ENCODE assay signal across 9 cellular contexts in the genomic region with DNA sequence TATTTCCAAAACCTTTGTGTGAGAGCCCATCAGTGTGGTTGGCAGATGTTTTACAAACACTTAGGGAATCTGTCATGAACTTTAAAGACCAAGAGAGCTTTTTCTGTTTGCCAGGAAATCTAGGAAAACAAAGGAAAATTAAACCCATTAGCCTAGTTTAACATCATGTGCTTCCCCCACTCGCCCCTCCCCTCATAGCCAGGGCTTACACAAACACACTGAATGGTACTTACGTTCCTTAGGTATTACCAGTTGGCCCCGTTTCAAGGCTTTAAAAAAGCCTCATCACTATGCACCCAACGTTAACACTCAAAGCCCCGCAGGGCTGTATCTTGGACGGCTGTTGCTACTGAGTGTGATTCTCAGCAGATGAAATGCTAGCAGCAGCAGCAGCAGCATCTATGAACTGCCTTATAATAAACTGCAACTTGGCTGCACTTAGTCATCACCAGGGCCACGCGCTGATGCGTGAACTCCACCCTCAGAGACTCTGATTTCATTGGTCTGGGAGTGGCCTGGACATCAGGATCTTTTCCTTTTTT. TPM values are rescaled to one million over a fixed set of nuclear protein-coding genes. Genes with fewer than 3 reads are reported as not detected.
A peak's percentile ranks its signal among the peaks of the same experiment; 100 is the strongest.
DNase-seq lines count a peak whose midpoint lies in the region; ATAC-seq and TF ChIP-seq lines count a peak whose summit lies in the region.
"Had no signal": no experiment of that assay in that cellular context is flagged by ENCODE, and none has a peak within 500 bp of the region (broad histone marks: within the 10 kb centered on the region; RNA-seq: fewer than 3 reads in every experiment).

No MANE protein-coding gene starts in this region.

- peak overlapping the region; percentile 63 for H3K27ac Mint-ChIP-seq in activated CD8-positive, alpha-beta T cell treated with anti-CD3 and anti-CD28 coated beads, Interleukin-2, amount 10 ng/mL, durations not matched to agents 7 days and 5 days
- H3K27ac Mint-ChIP-seq in immature natural killer cell, result peak overlapping the region in 5 of 6 donors; percentile 34 to 87 (median 82)

- H3K79me2 ChIP-seq in Karpas-422 (ENCODE audit: low read length), result no peaks in the 10 kb centered on the region

- H3K4me3 ChIP-seq in coronary artery (no peak overlapping the region), Karpas-422 (ENCODE audit: low read length) (no peak overlapping the region)
- H3K4me3 ChIP-seq: ascending aorta had no signal

- no peaks in the 10 kb centered on the region for H3K9me2 ChIP-seq in Karpas-422 (replicated peaks; ENCODE audit: insufficient read depth, low read length)

- H4K20me1 ChIP-seq in Karpas-422 (ENCODE audit: insufficient read depth, low read depth, low read length), result no peaks in the 10 kb centered on the region

- POLR2A ChIA-PET in activated CD8-positive, alpha-beta T cell treated with anti-CD3 and anti-CD28 coated beads, Interleukin-2, amount 10 ng/mL, durations not matched to agents 7 days and 5 days (lab: Charles Lee), result interaction anchor here (0.6 to 0.8 kb wide), 3 partner anchors 26 to 147 kb away, joined by 3 to 4 read pairs (median 3); no protein-coding TSS in a partner anchor

- no peaks in the 10 kb centered on the region for H3K9me3 ChIP-seq in Karpas-422 (ENCODE audit: low read length)
- H3K9me3 ChIP-seq: ascending aorta had no signal

- peak overlapping the region; percentile 22 for H3K4me3 Mint-ChIP-seq in activated CD8-positive, alpha-beta T cell treated with anti-CD3 and anti-CD28 coated beads, Interleukin-2, amount 10 ng/mL, durations not matched to agents 7 days and 5 days
- H3K4me3 Mint-ChIP-seq in immature natural killer cell, result peak overlapping the region; percentile 20 to 74 (median 28)

- H3K9me3 Mint-ChIP-seq in activated CD8-positive, alpha-beta T cell treated with anti-CD3 and anti-CD28 coated beads, Interleukin-2, amount 10 ng/mL, durations not matched to agents 7 days and 5 days (ENCODE audit: insufficient read depth), result no peaks in the 10 kb centered on the region
- no peaks in the 10 kb centered on the region for H3K9me3 Mint-ChIP-seq in immature natural killer cell

- DNase-seq in A172 (ENCODE audit: low spot score) (peak; percentile 80), GM04503 (ENCODE audit: low read depth) (peak; percentile 58), NCI-H2081 treated with DMSO at 0.1 percent for 48 hours (lab: John Stamatoyannopoulos, UW) (peak; percentile 93), immature natural killer cell (peak in 1 of 3 donors; percentile 37), coronary artery (ENCODE audit: low spot score) (no peak), NOMO-1 treated with DMSO at 0.1 percent for 48 hours (lab: John Stamatoyannopoulos, UW; ENCODE audit: unreplicated experiment) (no peak), Karpas-422 (no peak)
- DNase-seq in activated CD8-positive, alpha-beta T cell treated with anti-CD3 and anti-CD28 coated beads, Interleukin-2, amount 10 ng/mL, durations not matched to agents 7 days and 5 days, result no peak

- CTCF ChIA-PET in activated CD8-positive, alpha-beta T cell treated with anti-CD3 and anti-CD28 coated beads, Interleukin-2, amount 10 ng/mL, durations not matched to agents 7 days and 5 days (lab: Charles Lee), result interaction anchor here (0.9 to 2.5 kb wide), 4 partner anchors 16 to 368 kb away, joined by 3 to 7 read pairs (median 4); no protein-coding TSS in a partner anchor

- no peaks in the 10 kb centered on the region for H3K27me3 ChIP-seq in Karpas-422 (ENCODE audit: low read length)
- H3K27me3 ChIP-seq: ascending aorta had no signal

- no peak overlapping the region for H3K9ac ChIP-seq in Karpas-422 (ENCODE audit: low read length)

- no peaks in the 10 kb centered on the region for H3K4me1 ChIP-seq in Karpas-422 (ENCODE audit: low read length)

- no peak overlapping the region for H3K4me2 ChIP-seq in Karpas-422 (ENCODE audit: low read depth, low read length, poor library complexity, severe bottlenecking)

- H3K36me3 Mint-ChIP-seq in activated CD8-positive, alpha-beta T cell treated with anti-CD3 and anti-CD28 coated beads, Interleukin-2, amount 10 ng/mL, durations not matched to agents 7 days and 5 days (ENCODE audit: low read depth), result no peaks in the 10 kb centered on the region
- H3K36me3 Mint-ChIP-seq in immature natural killer cell, result no peaks in the 10 kb centered on the region

- peaks cover 2% of the 10 kb centered on the region for H3K27me3 Mint-ChIP-seq in activated CD8-positive, alpha-beta T cell treated with anti-CD3 and anti-CD28 coated beads, Interleukin-2, amount 10 ng/mL, durations not matched to agents 7 days and 5 days (ENCODE audit: low read depth)
- peaks cover 1 to 8% (median 3%) of the 10 kb centered on the region in 3 donors for H3K27me3 Mint-ChIP-seq in immature natural killer cell (ENCODE audit: low read depth in 3 of 3)

- H3K27ac ChIP-seq in coronary artery (peak overlapping the region in 1 of 2 donors; percentile 7), Karpas-422 (ENCODE audit: low read length) (no peak overlapping the region)
- H3K27ac ChIP-seq: ascending aorta had no signal

- ATAC-seq in activated CD8-positive, alpha-beta T cell treated with anti-CD3 and anti-CD28 coated beads, Interleukin-2, amount 10 ng/mL, durations not matched to agents 7 days and 5 days, result peak; percentile 14

- no peaks in the 10 kb centered on the region for H3K36me3 ChIP-seq in Karpas-422 (ENCODE audit: insufficient read depth, low read length)
- H3K36me3 ChIP-seq: ascending aorta had no signal

- TF ChIP-seq CTCF in coronary artery (IDR thresholded peaks at IDR 0.05), result no peak

- no peak overlapping the region for H2AFZ ChIP-seq in Karpas-422 (ENCODE audit: low read length)

- peaks cover 53% of the 10 kb centered on the region for H3K4me1 Mint-ChIP-seq in activated CD8-positive, alpha-beta T cell treated with anti-CD3 and anti-CD28 coated beads, Interleukin-2, amount 10 ng/mL, durations not matched to agents 7 days and 5 days (ENCODE audit: low read depth)
- H3K4me1 Mint-ChIP-seq in immature natural killer cell, result peaks cover 40 to 49% of the 10 kb centered on the region in 2 donors

RNA-seq across cellular contexts. Expression of a gene that starts 20.1 kb away (rescaled TPM):
- total RNA-seq in A172 (2014; rRNA removed; shearing (Covaris generic)), result 17.8 and 21.8 TPM in 2 replicates
- total RNA-seq in activated CD8-positive, alpha-beta T cell treated with anti-CD3 and anti-CD28 coated beads, Interleukin-2, amount 10 ng/mL, durations not matched to agents 7 days and 5 days, result 10 to 100 TPM; 71.5 to 72.2 TPM
- 10 to 100 TPM; 18.3 to 26.7 (median 25.0) TPM for polyA plus RNA-seq in immature natural killer cell
- 0.07 TPM in 1 of 2 replicates, not detected in the other for total RNA-seq in Karpas-422 (2014; rRNA removed; shearing (Covaris generic); ENCODE audit: low replicate concordance)

Comparison
In these comparisons a context has a peak if more than half of its experiments do, and no peak if none do; other contexts are left out.
1. DNase-seq: peak in A172 (single experiment), GM04503 (single experiment) and NCI-H2081 treated with DMSO at 0.1 percent for 48 hours (single experiment); none in activated CD8-positive, alpha-beta T cell treated with anti-CD3 and anti-CD28 coated beads, Interleukin-2, amount 10 ng/mL, durations not matched to agents 7 days and 5 days (single experiment), coronary artery (single experiment), NOMO-1 treated with DMSO at 0.1 percent for 48 hours (single experiment) and Karpas-422 (single experiment).
2. RNA of a gene that starts 20.1 kb away (total RNA-seq): 71.5 to 72.2 TPM in activated CD8-positive, alpha-beta T cell treated with anti-CD3 and anti-CD28 coated beads, Interleukin-2, amount 10 ng/mL, durations not matched to agents 7 days and 5 days and 17.8 to 21.8 TPM in A172; 0.07 TPM in Karpas-422; every median in the first group is over 10 times any median in the second.